Comparison of ENCODE assay signal across 27 cellular contexts in genomic region chr6:163186527-163186926, GRCh38.
"Had no signal": no experiment of that assay in that cellular context is flagged by ENCODE, and none has a peak within 500 bp of the region (broad histone marks: within the 10 kb centered on the region; RNA-seq: fewer than 3 reads in every experiment).

No MANE protein-coding gene starts in this region.

- DNase-seq: activated CD4-positive, alpha-beta memory T cell treated with anti-CD3 and anti-CD28 coated beads, Interleukin-2, amount 10 ng/mL, durations not matched to agents 7 days and 5 days; activated CD4-positive, alpha-beta T cell treated with anti-CD3 and anti-CD28 coated beads, Interleukin-2, amount 10 ng/mL, durations not matched to agents 24 days and 14 days; activated CD4-positive, CD25-positive, alpha-beta regulatory T cell treated with anti-CD3 and anti-CD28 coated beads, Interleukin-2, amount 50 U/mL, for 72 hours; activated CD8-positive, alpha-beta memory T cell treated with anti-CD3 and anti-CD28 coated beads, Interleukin-2, amount 50 U/mL, for 48 hours; activated gamma-delta T cell treated with Interleukin-2 at 50 U/mL for 16 hours; activated naive CD4-positive, alpha-beta T cell treated with anti-CD3 and anti-CD28 coated beads, Interleukin-2, amount 50 U/mL, for 16 hours; activated T-cell treated with anti-CD3 and anti-CD28 coated beads, Interleukin-2, amount 50 U/mL, for 24 hours; amniotic stem cell; colonic mucosa; effector memory CD4-positive, alpha-beta T cell; islet precursor cell; left colon; naive B cell; stimulated activated CD4-positive, alpha-beta T cell treated with anti-CD3 and anti-CD28 coated beads, Interleukin-15, amount 100 ng/mL, for 24 hours; stimulated activated CD4-positive, alpha-beta T cell treated with anti-CD3 and anti-CD28 coated beads, Interleukin-2, amount 100 ng/mL, for 24 hours; stimulated activated naive CD4-positive, alpha-beta T cell; T-helper 17 cell; T1000; WERI-Rb-1 had no signal

- ATAC-seq: gastroesophageal sphincter, left colon, right cardiac atrium, T-helper 17 cell had no signal

- H3K4me2 ChIP-seq: hepatocyte had no signal

- H3K4me1 Mint-ChIP-seq: activated CD4-positive, alpha-beta memory T cell treated with anti-CD3 and anti-CD28 coated beads, Interleukin-2, amount 10 ng/mL, durations not matched to agents 7 days and 5 days; activated CD4-positive, alpha-beta T cell treated with anti-CD3 and anti-CD28 coated beads, Interleukin-2, amount 10 ng/mL, durations not matched to agents 24 days and 14 days; central memory CD8-positive, alpha-beta T cell; mesothelial cell of epicardium had no signal

- H3K36me3 ChIP-seq: breast epithelium, colonic mucosa, gastroesophageal sphincter, vagina, WERI-Rb-1 had no signal

- H3K27ac ChIP-seq: breast epithelium, colonic mucosa, gastroesophageal sphincter, hepatocyte, vagina, WERI-Rb-1 had no signal

- H3K4me3 ChIP-seq: breast epithelium, colonic mucosa, gastroesophageal sphincter, hepatocyte, vagina had no signal

- H3K36me3 Mint-ChIP-seq: mesothelial cell of epicardium, naive B cell, type B pancreatic cell had no signal

- H3K27me3 ChIP-seq: breast epithelium, colonic mucosa, gastroesophageal sphincter, hepatocyte, vagina had no signal

- H3K27ac Mint-ChIP-seq: activated CD4-positive, alpha-beta memory T cell treated with anti-CD3 and anti-CD28 coated beads, Interleukin-2, amount 10 ng/mL, durations not matched to agents 7 days and 5 days; activated CD4-positive, alpha-beta T cell treated with anti-CD3 and anti-CD28 coated beads, Interleukin-2, amount 10 ng/mL, durations not matched to agents 24 days and 14 days; activated T-cell treated with anti-CD3 and anti-CD28 coated beads, Interleukin-2, amount 50 U/mL, for 24 hours; mesothelial cell of epicardium; naive B cell; T-helper 17 cell; type B pancreatic cell had no signal

- H3K4me3 Mint-ChIP-seq: activated CD4-positive, alpha-beta memory T cell treated with anti-CD3 and anti-CD28 coated beads, Interleukin-2, amount 10 ng/mL, durations not matched to agents 7 days and 5 days; activated CD4-positive, alpha-beta T cell treated with anti-CD3 and anti-CD28 coated beads, Interleukin-2, amount 10 ng/mL, durations not matched to agents 24 days and 14 days; activated T-cell treated with anti-CD3 and anti-CD28 coated beads, Interleukin-2, amount 50 U/mL, for 24 hours; central memory CD8-positive, alpha-beta T cell; mesothelial cell of epicardium; naive B cell; T-helper 17 cell; type B pancreatic cell had no signal

- H2AFZ ChIP-seq: hepatocyte had no signal

- H3K9me3 ChIP-seq: breast epithelium, colonic mucosa, gastroesophageal sphincter, vagina had no signal

- H3K79me2 ChIP-seq: hepatocyte had no signal

- H3K27me3 Mint-ChIP-seq: activated CD4-positive, alpha-beta T cell treated with anti-CD3 and anti-CD28 coated beads, Interleukin-2, amount 10 ng/mL, durations not matched to agents 24 days and 14 days had no signal

- H3K4me1 ChIP-seq: breast epithelium, colonic mucosa had no signal

- H3K9me3 Mint-ChIP-seq: activated CD4-positive, alpha-beta memory T cell treated with anti-CD3 and anti-CD28 coated beads, Interleukin-2, amount 10 ng/mL, durations not matched to agents 7 days and 5 days; activated CD4-positive, alpha-beta T cell treated with anti-CD3 and anti-CD28 coated beads, Interleukin-2, amount 10 ng/mL, durations not matched to agents 24 days and 14 days; activated T-cell treated with anti-CD3 and anti-CD28 coated beads, Interleukin-2, amount 50 U/mL, for 24 hours; central memory CD8-positive, alpha-beta T cell; mesothelial cell of epicardium; naive B cell; type B pancreatic cell had no signal
